6 cellular contexts compared by ENCODE assay signal in genomic region chrX:141982296-141982695, GRCh38.
"Had no signal": no experiment of that assay in that cellular context is flagged by ENCODE, and none has a peak within 500 bp of the region (broad histone marks: within the 10 kb centered on the region; RNA-seq: fewer than 3 reads in every experiment).

No MANE protein-coding gene starts in this region.

- H3K4me3 ChIP-seq: K562 had no signal

- DNase-seq: IMR-90, KBM-7, KG1 had no signal

- ATAC-seq: HepG2, K562 had no signal

- H3K27ac ChIP-seq: HL-60 had no signal
